In the genomic region with DNA sequence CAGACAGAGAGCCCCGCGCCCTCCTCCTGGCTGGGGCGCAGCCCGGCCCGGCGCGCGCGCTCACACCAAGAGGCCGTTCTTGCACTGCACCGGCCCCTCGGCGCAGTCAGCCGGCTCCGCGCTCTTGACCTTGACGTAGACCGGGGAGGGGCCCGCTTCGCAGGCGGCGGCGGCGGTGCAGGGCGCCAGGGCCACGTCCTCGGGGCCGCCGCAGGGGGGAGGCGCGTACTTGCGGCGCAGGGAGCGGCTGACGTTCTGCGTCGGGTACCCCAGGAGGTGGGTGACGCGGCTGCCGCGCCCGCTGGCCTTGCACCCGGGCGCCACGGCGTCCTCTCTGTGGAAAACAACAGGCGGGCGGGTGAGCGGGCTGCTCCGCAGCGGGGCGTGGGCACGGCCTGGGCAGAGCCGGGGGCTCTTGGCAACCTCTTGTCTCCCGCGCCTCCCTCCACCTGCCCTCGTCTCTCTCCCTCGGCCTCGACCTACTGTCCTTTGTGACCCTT, we compare ENCODE assay signal across 8 cellular contexts. TPM values are rescaled to one million over a fixed set of nuclear protein-coding genes. Genes with fewer than 3 reads are reported as not detected.
DNase-seq lines count a peak whose midpoint lies in the region; ATAC-seq, FAIRE-seq and TF ChIP-seq lines count a peak whose summit lies in the region.

No MANE protein-coding gene starts in this region.

- H3K4me3 ChIP-seq in GM12864 (ENCODE audit: low read depth, low read length): peak overlapping the region; percentile 37
- peak overlapping the region; percentile 36 to 49 (median 44) for H3K4me3 ChIP-seq in keratinocyte (ENCODE audit: control insufficient read depth in 2 of 3, extremely low read depth in 1 of 3, insufficient read depth in 2 of 3, low read depth in 1 of 3, low read length in 3 of 3)
- no peak overlapping the region for H3K4me3 ChIP-seq in Karpas-422 (ENCODE audit: low read length)

- H3K9me3 Mint-ChIP-seq in central memory CD8-positive, alpha-beta T cell: no peaks in the 10 kb centered on the region

- peak overlapping the region; percentile 64 for H2AFZ ChIP-seq in keratinocyte (ENCODE audit: control insufficient read depth, low read length)
- H2AFZ ChIP-seq in Karpas-422 (ENCODE audit: low read length): no peak overlapping the region

- ATAC-seq in HG02623 (IDR thresholded peaks at IDR 0.05; ENCODE audit: unreplicated experiment): peak; percentile 72
- ATAC-seq in central memory CD8-positive, alpha-beta T cell (replicated peaks; ENCODE audit: extremely low read depth, poor library complexity, severe bottlenecking): peak; percentile 91

- H3K4me2 ChIP-seq in keratinocyte (ENCODE audit: control insufficient read depth, extremely low read depth, insufficient read depth, low read depth, low read length) (peak overlapping the region; percentile 76), Karpas-422 (ENCODE audit: low read depth, low read length, poor library complexity, severe bottlenecking) (no peak overlapping the region)

- H3K9me1 ChIP-seq in keratinocyte (ENCODE audit: control insufficient read depth, extremely low read depth, insufficient read depth, low read length): no peaks in the 10 kb centered on the region

- H3K27ac ChIP-seq in keratinocyte (ENCODE audit: control insufficient read depth, insufficient read depth, low read length) (no peak overlapping the region), Karpas-422 (ENCODE audit: low read length) (no peak overlapping the region)

- H3K4me3 Mint-ChIP-seq in central memory CD8-positive, alpha-beta T cell: peak overlapping the region; percentile 87

- H3K4me1 Mint-ChIP-seq in central memory CD8-positive, alpha-beta T cell: peaks cover 45% of the 10 kb centered on the region

- TF ChIP-seq CTCF in GM12864 (IDR thresholded peaks at IDR 0.05; ENCODE audit: low read depth, low read length, missing control alignments): no peak
- TF ChIP-seq CTCF in keratinocyte (optimal IDR thresholded peaks at IDR 0.05 in 1 of 3, IDR thresholded peaks at IDR 0.05 in 1 of 3, conservative IDR thresholded peaks at IDR 0.05 in 1 of 3; ENCODE audit: extremely low read depth in 1 of 3, insufficient read depth in 2 of 3, low read length in 3 of 3): peak in 1 of 3 experiments; percentile 2

- DNase-seq in GM12864 (ENCODE audit: low read depth) (no peak), NCI-H2107 treated with DMSO at 0.1 percent for 48 hours (lab: John Stamatoyannopoulos, UW; ENCODE audit: unreplicated experiment) (peak; percentile 70), keratinocyte (ENCODE audit: low read depth, low spot score) (no peak), Karpas-422 (no peak)
- peak; percentile 57 to 63 for DNase-seq in activated CD4-positive, alpha-beta T cell treated with anti-CD3 and anti-CD28 coated beads for 24 hours (ENCODE audit: low read depth in 2 of 2)
- peak; percentile 49 to 55 for DNase-seq in central memory CD8-positive, alpha-beta T cell (ENCODE audit: low spot score in 2 of 2)
- peak; percentile 56 to 66 for DNase-seq in stimulated activated CD4-positive, alpha-beta T cell treated with anti-CD3 and anti-CD28 coated beads, Interleukin-12 subunit alpha, Interleukin-12 subunit beta, amount 100 ng/mL, for 24 hours (ENCODE audit: low read depth in 2 of 2)

- no peaks in the 10 kb centered on the region for H3K36me3 ChIP-seq in keratinocyte (ENCODE audit: control insufficient read depth in 2 of 2, extremely low read depth in 1 of 2, insufficient read depth in 2 of 2, low read length in 2 of 2)
- no peaks in the 10 kb centered on the region for H3K36me3 ChIP-seq in Karpas-422 (ENCODE audit: insufficient read depth, low read length)

- dilution Hi-C loops in keratinocyte (cut with MboI; ENCODE audit: extremely low pct_ligation_motif_present, low sequenced_read_pairs): no loop called here

- no peaks in the 10 kb centered on the region for H3K36me3 Mint-ChIP-seq in central memory CD8-positive, alpha-beta T cell (ENCODE audit: insufficient read depth)

- no peaks in the 10 kb centered on the region for H3K9me2 ChIP-seq in Karpas-422 (replicated peaks; ENCODE audit: insufficient read depth, low read length)

- H3K9me3 ChIP-seq in keratinocyte (ENCODE audit: control insufficient read depth, low read depth, low read length) (no peaks in the 10 kb centered on the region), Karpas-422 (ENCODE audit: low read length) (no peaks in the 10 kb centered on the region)

- peak overlapping the region; percentile 94 for H3K27ac Mint-ChIP-seq in central memory CD8-positive, alpha-beta T cell (ENCODE audit: low read depth)

- no peaks in the 10 kb centered on the region for H4K20me1 ChIP-seq in keratinocyte (ENCODE audit: control insufficient read depth, extremely low read depth, insufficient read depth, low read length)
- no peaks in the 10 kb centered on the region for H4K20me1 ChIP-seq in Karpas-422 (ENCODE audit: insufficient read depth, low read depth, low read length)

- H3K4me1 ChIP-seq in keratinocyte (ENCODE audit: control insufficient read depth, extremely low read depth, insufficient read depth, low read length) (peaks cover 16% of the 10 kb centered on the region), Karpas-422 (ENCODE audit: low read length) (no peaks in the 10 kb centered on the region)

- no peak for FAIRE-seq in keratinocyte (lab: Jason Lieb, UNC)

- H3K9ac ChIP-seq in keratinocyte (ENCODE audit: control insufficient read depth, extremely low read depth, insufficient read depth, low read length) (peak overlapping the region; percentile 65), Karpas-422 (ENCODE audit: low read length) (no peak overlapping the region)

- no peaks in the 10 kb centered on the region for H3K27me3 Mint-ChIP-seq in central memory CD8-positive, alpha-beta T cell

- H3K79me2 ChIP-seq in keratinocyte (ENCODE audit: control insufficient read depth, insufficient read depth, low read length): no peaks in the 10 kb centered on the region
- no peaks in the 10 kb centered on the region for H3K79me2 ChIP-seq in Karpas-422 (ENCODE audit: low read length)

- H3K27me3 ChIP-seq in keratinocyte (ENCODE audit: control insufficient read depth, extremely low read depth, insufficient read depth, low read length) (no peaks in the 10 kb centered on the region), Karpas-422 (ENCODE audit: low read length) (no peaks in the 10 kb centered on the region)

RNA-seq across cellular contexts. Expression of gene VSIG8, which starts 7.7 kb away (rescaled TPM):
- polyA plus RNA-seq in keratinocyte: 0.48 to 1.5 TPM (median 0.56 TPM) in 3 replicates
- 0.19 TPM for polyA plus RNA-seq in keratinocyte (2011; ENCODE audit: low read depth)
- polyA plus RNA-seq in keratinocyte (2011; cell fraction: cytosol; rRNA removed): 0.72 and 1.5 TPM in 2 replicates
- polyA plus RNA-seq in keratinocyte (2011; cell fraction: nucleus; rRNA removed): 0.14 and 0.53 TPM in 2 replicates
- 0.44 and 0.52 TPM in 2 replicates for polyA plus RNA-seq in keratinocyte (2012; ENCODE audit: low replicate concordance)
- polyA minus RNA-seq in keratinocyte: 0.99 to 2.5 TPM (median 1.0 TPM) in 3 replicates
- not detected for polyA minus RNA-seq in keratinocyte (2011; cell fraction: cytosol; rRNA and poly(A)+ RNA removed)
- not detected in 2 replicates for polyA minus RNA-seq in keratinocyte (2011; cell fraction: nucleus; rRNA and poly(A)+ RNA removed)
- total RNA-seq in Karpas-422 (2014; rRNA removed; shearing (Covaris generic); ENCODE audit: low replicate concordance): not detected in 2 replicates

RNA-seq across cellular contexts. Expression of gene SLAMF8, which starts 28.1 kb away (rescaled TPM):
- not detected in 3 replicates for polyA plus RNA-seq in keratinocyte
- not detected for polyA plus RNA-seq in keratinocyte (2011; ENCODE audit: low read depth)
- polyA plus RNA-seq in keratinocyte (2011; cell fraction: cytosol; rRNA removed): not detected in 2 replicates
- not detected in 2 replicates for polyA plus RNA-seq in keratinocyte (2011; cell fraction: nucleus; rRNA removed)
- not detected in 2 replicates for polyA plus RNA-seq in keratinocyte (2012; ENCODE audit: low replicate concordance)
- polyA minus RNA-seq in keratinocyte: not detected in 3 replicates
- not detected for polyA minus RNA-seq in keratinocyte (2011; cell fraction: cytosol; rRNA and poly(A)+ RNA removed)
- not detected in 2 replicates for polyA minus RNA-seq in keratinocyte (2011; cell fraction: nucleus; rRNA and poly(A)+ RNA removed)
- total RNA-seq in Karpas-422 (2014; rRNA removed; shearing (Covaris generic); ENCODE audit: low replicate concordance): not detected in 2 replicates

RNA-seq across cellular contexts. Expression of gene CFAP45, which starts 45.2 kb away (rescaled TPM):
- 0.82 to 3.0 TPM (median 2.3 TPM) in 3 replicates for polyA plus RNA-seq in keratinocyte
- 2.4 TPM for polyA plus RNA-seq in keratinocyte (2011; ENCODE audit: low read depth)
- 1.1 and 2.6 TPM in 2 replicates for polyA plus RNA-seq in keratinocyte (2011; cell fraction: cytosol; rRNA removed)
- 0.83 and 0.87 TPM in 2 replicates for polyA plus RNA-seq in keratinocyte (2011; cell fraction: nucleus; rRNA removed)
- 3.2 and 4.1 TPM in 2 replicates for polyA plus RNA-seq in keratinocyte (2012; ENCODE audit: low replicate concordance)
- polyA minus RNA-seq in keratinocyte: 0.42 TPM in 1 of 3 replicates, not detected in the others
- not detected for polyA minus RNA-seq in keratinocyte (2011; cell fraction: cytosol; rRNA and poly(A)+ RNA removed)
- 0.39 TPM in 1 of 2 replicates, not detected in the other for polyA minus RNA-seq in keratinocyte (2011; cell fraction: nucleus; rRNA and poly(A)+ RNA removed)
- total RNA-seq in Karpas-422 (2014; rRNA removed; shearing (Covaris generic); ENCODE audit: low replicate concordance): 1.2 TPM in 1 of 2 replicates, not detected in the other

RNA-seq across cellular contexts. Expression of gene FCRL6, which starts 52.6 kb away (rescaled TPM):
- polyA plus RNA-seq in keratinocyte: not detected in 3 replicates
- not detected for polyA plus RNA-seq in keratinocyte (2011; ENCODE audit: low read depth)
- polyA plus RNA-seq in keratinocyte (2011; cell fraction: cytosol; rRNA removed): not detected in 2 replicates
- not detected in 2 replicates for polyA plus RNA-seq in keratinocyte (2011; cell fraction: nucleus; rRNA removed)
- polyA plus RNA-seq in keratinocyte (2012; ENCODE audit: low replicate concordance): not detected in 2 replicates
- polyA minus RNA-seq in keratinocyte: not detected in 3 replicates
- not detected for polyA minus RNA-seq in keratinocyte (2011; cell fraction: cytosol; rRNA and poly(A)+ RNA removed)
- not detected in 2 replicates for polyA minus RNA-seq in keratinocyte (2011; cell fraction: nucleus; rRNA and poly(A)+ RNA removed)
- not detected in 2 replicates for total RNA-seq in Karpas-422 (2014; rRNA removed; shearing (Covaris generic); ENCODE audit: low replicate concordance)

Comparison
In these comparisons a context has a peak if more than half of its experiments do, and no peak if none do; other contexts are left out.
1. DNase-seq: peak in NCI-H2107 treated with DMSO at 0.1 percent for 48 hours (single experiment), activated CD4-positive, alpha-beta T cell treated with anti-CD3 and anti-CD28 coated beads for 24 hours (2 of 2), central memory CD8-positive, alpha-beta T cell (2 of 2) and stimulated activated CD4-positive, alpha-beta T cell treated with anti-CD3 and anti-CD28 coated beads, Interleukin-12 subunit alpha, Interleukin-12 subunit beta, amount 100 ng/mL, for 24 hours (2 of 2); none in GM12864 (single experiment), keratinocyte (single experiment) and Karpas-422 (single experiment).